In the genomic region with DNA sequence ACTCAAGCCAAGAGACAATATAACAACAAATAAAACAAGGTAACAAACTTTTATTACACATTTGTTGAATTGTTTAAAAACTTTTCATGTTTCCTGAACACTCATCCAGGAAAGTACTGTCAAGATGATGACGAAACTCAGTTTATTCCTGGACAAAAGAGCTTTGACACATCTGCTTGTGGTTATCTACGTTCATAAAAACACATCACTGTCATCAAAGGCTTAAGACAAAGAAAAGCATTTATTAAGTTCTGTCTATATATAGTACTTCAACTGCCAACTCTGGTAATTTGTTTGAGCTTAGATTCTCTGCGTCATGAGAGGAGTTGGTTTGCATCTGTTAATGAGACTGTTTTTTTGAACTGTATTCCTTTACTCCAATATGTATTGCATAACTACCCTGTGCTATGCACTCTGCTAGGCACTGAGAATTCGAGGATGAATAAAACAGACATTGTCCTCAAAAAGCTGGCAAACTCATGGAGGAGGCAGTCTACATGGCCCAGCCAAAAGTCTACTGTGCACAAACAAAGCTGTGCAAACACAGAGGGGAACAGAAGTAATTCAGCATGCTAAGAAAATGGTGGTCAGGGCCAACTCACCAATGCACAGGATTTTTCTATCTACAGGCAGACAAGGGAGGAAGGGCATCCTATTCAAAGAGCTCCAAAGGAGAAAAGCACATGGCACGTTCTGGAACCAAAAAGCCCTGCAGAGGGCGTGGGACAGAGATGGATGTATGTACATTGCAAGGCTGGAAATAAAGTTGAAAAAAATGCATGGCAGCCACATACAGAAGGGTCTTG, we compare ENCODE assay signal across 12 cellular contexts. TPM values are rescaled to one million over a fixed set of nuclear protein-coding genes. Genes with fewer than 3 reads are reported as not detected.
DNase-seq lines count a peak whose midpoint lies in the region; ATAC-seq, FAIRE-seq and TF ChIP-seq lines count a peak whose summit lies in the region.
"Had no signal": no experiment of that assay in that cellular context is flagged by ENCODE, and none has a peak within 500 bp of the region (broad histone marks: within the 10 kb centered on the region; RNA-seq: fewer than 3 reads in every experiment).

No MANE protein-coding gene starts in this region.

- no peaks in the 10 kb centered on the region for H3K9me3 ChIP-seq in SJSA1 (replicated peaks)

- no peak overlapping the region for H3K4me3 Mint-ChIP-seq in stimulated activated naive B cell treated with anti-CD40 and anti-IgM and Interleukin-4, amounts not matched to agents 10 μg/mL and 1 μg/mL and 100 μg/mL, for 72 hours
- H3K4me3 Mint-ChIP-seq: activated naive CD4-positive, alpha-beta T cell treated with anti-CD3 and anti-CD28 coated beads, Interleukin-2, amount 50 U/mL, for 24 hours; B cell; mesothelial cell of epicardium had no signal

- no peak for ATAC-seq in HG03342 (IDR thresholded peaks at IDR 0.05; ENCODE audit: unreplicated experiment)
- no peak for ATAC-seq in stimulated activated naive B cell treated with anti-CD40 and anti-IgM and Interleukin-4, amounts not matched to agents 10 μg/mL and 1 μg/mL and 100 μg/mL, for 72 hours (replicated peaks)
- ATAC-seq in stimulated activated naive CD8-positive, alpha-beta T cell treated with anti-CD3 and anti-CD28 coated beads, Interleukin-15, Interleukin-2, amounts not matched to agents 100 U/mL and 50 U/mL, for 24 hours: no peak

- no peak overlapping the region for H3K27ac Mint-ChIP-seq in stimulated activated naive B cell treated with anti-CD40 and anti-IgM and Interleukin-4, amounts not matched to agents 10 μg/mL and 1 μg/mL and 100 μg/mL, for 72 hours
- H3K27ac Mint-ChIP-seq: activated naive CD4-positive, alpha-beta T cell treated with anti-CD3 and anti-CD28 coated beads, Interleukin-2, amount 50 U/mL, for 24 hours; B cell; mesothelial cell of epicardium had no signal

- H3K4me3 ChIP-seq in SJSA1: no peak overlapping the region
- H3K4me3 ChIP-seq in foreskin fibroblast (ENCODE audit: low read depth in 1 of 2, low read length in 2 of 2): no peak overlapping the region

- DNase-seq in NCI-H748 (lab: John Stamatoyannopoulos, UW; ENCODE audit: unreplicated experiment) (peak; percentile 2), NCI-H748 treated with DMSO at 0.1 percent for 48 hours (lab: John Stamatoyannopoulos, UW) (no peak), SJSA1 (ENCODE audit: low read depth in 1 of 2, low spot score in 2 of 2) (peak in 1 of 2 experiments; percentile 67), foreskin fibroblast (peak; percentile 92 to 93), urothelium cell line (ENCODE audit: low spot score) (peak; percentile 23)
- no peak for DNase-seq in stimulated activated naive B cell treated with anti-CD40 and anti-IgM and Interleukin-4, amounts not matched to agents 10 μg/mL and 1 μg/mL and 100 μg/mL, for 72 hours
- no peak for DNase-seq in stimulated activated naive CD8-positive, alpha-beta T cell treated with anti-CD3 and anti-CD28 coated beads, Interleukin-15, Interleukin-2, amounts not matched to agents 100 U/mL and 50 U/mL, for 24 hours
- DNase-seq: NCI-H524 treated with DMSO at 0.1 percent for 48 hours had no signal

- H3K36me3 Mint-ChIP-seq in stimulated activated naive B cell treated with anti-CD40 and anti-IgM and Interleukin-4, amounts not matched to agents 10 μg/mL and 1 μg/mL and 100 μg/mL, for 72 hours: no peaks in the 10 kb centered on the region
- H3K36me3 Mint-ChIP-seq: activated naive CD4-positive, alpha-beta T cell treated with anti-CD3 and anti-CD28 coated beads, Interleukin-2, amount 50 U/mL, for 24 hours had no signal

- no peak for FAIRE-seq in urothelium cell line (lab: Jason Lieb, UNC)

- no peaks in the 10 kb centered on the region for H3K27me3 ChIP-seq in SJSA1 (replicated peaks)

- H3K27me3 Mint-ChIP-seq in stimulated activated naive B cell treated with anti-CD40 and anti-IgM and Interleukin-4, amounts not matched to agents 10 μg/mL and 1 μg/mL and 100 μg/mL, for 72 hours: peaks cover 0 to 5% of the 10 kb centered on the region in 2 donors

- no peak for TF ChIP-seq CTCF in foreskin fibroblast (IDR thresholded peaks at IDR 0.05; ENCODE audit: low read depth, low read length)

- no peaks in the 10 kb centered on the region for H3K4me1 Mint-ChIP-seq in stimulated activated naive B cell treated with anti-CD40 and anti-IgM and Interleukin-4, amounts not matched to agents 10 μg/mL and 1 μg/mL and 100 μg/mL, for 72 hours
- H3K4me1 Mint-ChIP-seq: activated naive CD4-positive, alpha-beta T cell treated with anti-CD3 and anti-CD28 coated beads, Interleukin-2, amount 50 U/mL, for 24 hours; B cell had no signal

- no peaks in the 10 kb centered on the region for H3K36me3 ChIP-seq in SJSA1

- no peaks in the 10 kb centered on the region for H3K9me3 Mint-ChIP-seq in stimulated activated naive B cell treated with anti-CD40 and anti-IgM and Interleukin-4, amounts not matched to agents 10 μg/mL and 1 μg/mL and 100 μg/mL, for 72 hours
- H3K9me3 Mint-ChIP-seq: activated naive CD4-positive, alpha-beta T cell treated with anti-CD3 and anti-CD28 coated beads, Interleukin-2, amount 50 U/mL, for 24 hours had no signal

- peaks cover 48% of the 10 kb centered on the region for H3K4me1 ChIP-seq in SJSA1 (replicated peaks)

- peak overlapping the region; percentile 67 for H3K27ac ChIP-seq in SJSA1

RNA-seq across cellular contexts. Expression of a gene that starts 21.5 kb away (rescaled TPM):
- total RNA-seq in SJSA1 (2014; rRNA removed; shearing (Covaris generic)): 3.3 and 21.9 TPM in 2 replicates

RNA-seq across cellular contexts. Expression of a gene that starts 54.4 kb away (rescaled TPM):
- not detected in 2 replicates for total RNA-seq in SJSA1 (2014; rRNA removed; shearing (Covaris generic))
- total RNA-seq: B cell, mesothelial cell of epicardium had no signal

Comparison
In these comparisons a context has a peak if more than half of its experiments do, and no peak if none do; other contexts are left out.
1. DNase-seq: peak in NCI-H748 (single experiment), foreskin fibroblast (2 of 2) and urothelium cell line (single experiment); none in NCI-H748 treated with DMSO at 0.1 percent for 48 hours (single experiment), stimulated activated naive B cell treated with anti-CD40 and anti-IgM and Interleukin-4, amounts not matched to agents 10 μg/mL and 1 μg/mL and 100 μg/mL, for 72 hours (single experiment) and stimulated activated naive CD8-positive, alpha-beta T cell treated with anti-CD3 and anti-CD28 coated beads, Interleukin-15, Interleukin-2, amounts not matched to agents 100 U/mL and 50 U/mL, for 24 hours (single experiment).